ENCODE assay signal across 1 cellular context in genomic region chr22:38056969-38057841, GRCh38.
A peak's percentile ranks its signal among the peaks of the same experiment; 100 is the strongest.
TF ChIP-seq lines count a peak whose summit lies in the region.

PICK1 (plus strand) TSS chr22:38057404; CDS start chr22:38057810, 406 bp downstream.

TF ChIP-seq in GM12878, 131 proteins besides CTCF, POLR2A, EP300 and RAD21 (continued from another document):
- TF ChIP-seq MLLT1 (IDR thresholded peaks at IDR 0.05), result 0 out of 2 replicates have a peak, but pooled peaks have one; percentile 26
- peak; percentile 71; the same call in 1 of the 2 replicates for TF ChIP-seq TCF3 (IDR thresholded peaks at IDR 0.05; ENCODE audit: borderline replicate concordance, insufficient read depth, low read depth, low read length)
- TF ChIP-seq E2F8 (IDR thresholded peaks at IDR 0.05; ENCODE audit: low read depth, partially characterized antibody), result peak; percentile 89
- TF ChIP-seq RB1 (IDR thresholded peaks at IDR 0.05; ENCODE audit: borderline replicate concordance), result peak; percentile 85
- peak; percentile 70 for TF ChIP-seq NR2C1 (IDR thresholded peaks at IDR 0.05)
- no peak for TF ChIP-seq ZNF622 (IDR thresholded peaks at IDR 0.05)
- TF ChIP-seq POLR2AphosphoS5 (IDR thresholded peaks at IDR 0.05; ENCODE audit: low read length), result peak; percentile 67
- no peak for TF ChIP-seq E2F4 (IDR thresholded peaks at IDR 0.05; ENCODE audit: low read depth, low read length)
- TF ChIP-seq NR2F1 (conservative IDR thresholded peaks at IDR 0.05), result peak; percentile 64; the same call in 1 of the 2 replicates
- TF ChIP-seq SIX5 (IDR thresholded peaks at IDR 0.05; ENCODE audit: low read depth, low read length, severe bottlenecking), result peak; percentile 46
- TF ChIP-seq, protein P1, sequence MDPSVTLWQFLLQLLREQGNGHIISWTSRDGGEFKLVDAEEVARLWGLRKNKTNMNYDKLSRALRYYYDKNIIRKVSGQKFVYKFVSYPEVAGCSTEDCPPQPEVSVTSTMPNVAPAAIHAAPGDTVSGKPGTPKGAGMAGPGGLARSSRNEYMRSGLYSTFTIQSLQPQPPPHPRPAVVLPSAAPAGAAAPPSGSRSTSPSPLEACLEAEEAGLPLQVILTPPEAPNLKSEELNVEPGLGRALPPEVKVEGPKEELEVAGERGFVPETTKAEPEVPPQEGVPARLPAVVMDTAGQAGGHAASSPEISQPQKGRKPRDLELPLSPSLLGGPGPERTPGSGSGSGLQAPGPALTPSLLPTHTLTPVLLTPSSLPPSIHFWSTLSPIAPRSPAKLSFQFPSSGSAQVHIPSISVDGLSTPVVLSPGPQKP (IDR thresholded peaks at IDR 0.05; ENCODE audit: low read depth, low read length), result 0 out of 2 replicates have a peak, but pooled peaks have one; percentile 78
